Comparison of ENCODE assay signal across 8 cellular contexts in the genomic region with DNA sequence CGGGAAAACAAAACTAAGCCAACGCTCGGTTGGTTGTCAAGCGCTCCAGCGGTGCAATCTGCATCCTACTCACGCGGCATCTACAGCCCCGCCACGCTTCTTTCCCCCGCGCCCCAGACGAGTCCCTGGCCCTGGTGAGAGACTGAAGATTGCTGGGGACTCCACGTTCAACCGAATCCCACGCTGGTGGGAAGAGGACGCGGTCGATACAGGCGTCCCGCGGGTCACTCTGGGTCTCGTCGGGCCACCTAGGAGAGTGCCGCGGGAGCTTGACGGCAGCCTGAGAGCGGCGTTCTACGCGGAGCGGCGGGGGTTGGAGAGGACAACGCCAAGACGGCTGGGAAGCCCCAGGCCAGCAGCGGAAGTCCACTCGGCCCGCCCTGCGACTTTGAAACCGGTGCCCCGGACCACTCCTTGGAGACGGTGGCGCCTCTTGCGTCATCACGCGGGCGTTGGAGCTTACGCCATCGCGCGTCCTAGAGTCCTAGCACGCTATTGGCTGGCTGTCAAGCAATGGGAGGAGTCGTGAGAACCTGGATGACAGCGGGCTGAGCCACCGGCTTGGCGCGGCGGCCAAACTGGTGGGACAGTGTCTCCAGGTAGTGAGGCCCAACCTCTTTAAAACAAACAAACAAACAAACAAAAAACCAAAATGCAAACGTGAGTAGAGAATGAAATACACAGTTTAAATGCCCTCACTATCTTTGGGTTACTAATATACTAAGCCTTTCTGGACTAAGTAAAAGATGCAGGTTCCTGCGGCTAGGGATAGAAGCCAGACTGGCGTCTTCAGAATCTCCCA. TPM values are rescaled to one million over a fixed set of nuclear protein-coding genes. Genes with fewer than 3 reads are reported as not detected.
DNase-seq lines count a peak whose midpoint lies in the region; ATAC-seq, FAIRE-seq and TF ChIP-seq lines count a peak whose summit lies in the region.

Gene SCLT1 (minus strand): TSS at position 367 of the 802 bp plus-strand sequence. CDS start 436 bp downstream, outside the sequence.

- no peaks in the 10 kb centered on the region for H3K27me3 ChIP-seq in body of pancreas
- H3K27me3 ChIP-seq in sigmoid colon = no peaks in the 10 kb centered on the region

- TF ChIP-seq CTCF in 22Rv1 (IDR thresholded peaks at IDR 0.05) (no peak), body of pancreas (IDR thresholded peaks at IDR 0.05) (no peak), sigmoid colon (IDR thresholded peaks at IDR 0.05) (no peak)

- DNase-seq in NCI-H2107 treated with DMSO at 0.1 percent for 48 hours (lab: John Stamatoyannopoulos, UW; ENCODE audit: unreplicated experiment) (peak; percentile 80), body of pancreas (peak; percentile 99 to 100 (median 99)), iPS DF 4.7 (ENCODE audit: extremely low read depth, low spot score) (peak; percentile 93), sigmoid colon (peak; percentile 99)

- intact Hi-C loops in body of pancreas (cut with DNase I) (no loop called here), sigmoid colon (cut with DNase I) (loop anchor here (5.0 kb wide), 4 partner anchors 281 to 806 kb away; partner anchors contain the start of gene PGRMC2)

- TF ChIP-seq EP300 in sigmoid colon (IDR thresholded peaks at IDR 0.05) = peak in 1 of 4 donors; percentile 12

- peak; percentile 79 to 95 (median 95) for TF ChIP-seq POLR2A in body of pancreas (IDR thresholded peaks at IDR 0.05)
- peak; percentile 61 to 84 for TF ChIP-seq POLR2A in sigmoid colon (IDR thresholded peaks at IDR 0.05)

- H3K9me3 ChIP-seq in body of pancreas (no peaks in the 10 kb centered on the region), sigmoid colon (no peaks in the 10 kb centered on the region)

- H3K36me3 ChIP-seq in body of pancreas (replicated peaks in 1 of 2; ENCODE audit: insufficient read depth in 1 of 2, low read depth in 2 of 2) (no peaks in the 10 kb centered on the region), sigmoid colon (no peaks in the 10 kb centered on the region)

- H3K4me3 ChIP-seq in body of pancreas = peak within 1 kb of the TSS; percentile 59 to 68
- H3K4me3 ChIP-seq in sigmoid colon = peak within 1 kb of the TSS; percentile 77 to 88 (median 78)

- 0% methylated on average over 20 to 56 of the region's 60 CpGs for WGBS in body of pancreas, 2 donors
- WGBS in sigmoid colon, 2 donors = 0 to 1% methylated on average over 60 of the region's 60 CpGs

- H3K27ac ChIP-seq in 22Rv1 (peak within 1 kb of the TSS; percentile 93), body of pancreas (peak within 1 kb of the TSS; percentile 93 to 98 (median 96)), sigmoid colon (peak within 1 kb of the TSS; percentile 96 to 98 (median 96))

- peak; percentile 74 for FAIRE-seq in TTC549 (lab: Jason Lieb, UNC)

- peaks cover 43% of the 10 kb centered on the region for H3K4me1 ChIP-seq in body of pancreas
- peaks cover 0 to 24% (median 18%) of the 10 kb centered on the region in 4 donors for H3K4me1 ChIP-seq in sigmoid colon

- ATAC-seq in GM18520 (IDR thresholded peaks at IDR 0.05; ENCODE audit: unreplicated experiment) = peak; percentile 92
- ATAC-seq in HG03064 (IDR thresholded peaks at IDR 0.05; ENCODE audit: low read depth, unreplicated experiment) = peak; percentile 89
- peak; percentile 98 for ATAC-seq in body of pancreas

RNA-seq across cellular contexts. Expression of gene SCLT1, which starts in this region (rescaled TPM):
- total RNA-seq in body of pancreas = 10 to 100 TPM in 1 of 2 donors, 1 to 10 TPM in 1; 9.9 to 13.8 TPM
- total RNA-seq in sigmoid colon = 10 to 100 TPM in 3 of 4 donors, 1 to 10 TPM in 1; 9.9 to 18.8 (median 14.0) TPM
- polyA plus RNA-seq in sigmoid colon = 1 to 10 TPM; 3.0 to 6.4 (median 4.9) TPM

Comparison
In these comparisons a context has a peak if more than half of its experiments do, and no peak if none do; other contexts are left out.
1. Peak in every context shown above with its lines: DNase-seq, ATAC-seq, H3K4me3 ChIP-seq and H3K27ac ChIP-seq.